21 cellular contexts compared by ENCODE assay signal in the genomic region with DNA sequence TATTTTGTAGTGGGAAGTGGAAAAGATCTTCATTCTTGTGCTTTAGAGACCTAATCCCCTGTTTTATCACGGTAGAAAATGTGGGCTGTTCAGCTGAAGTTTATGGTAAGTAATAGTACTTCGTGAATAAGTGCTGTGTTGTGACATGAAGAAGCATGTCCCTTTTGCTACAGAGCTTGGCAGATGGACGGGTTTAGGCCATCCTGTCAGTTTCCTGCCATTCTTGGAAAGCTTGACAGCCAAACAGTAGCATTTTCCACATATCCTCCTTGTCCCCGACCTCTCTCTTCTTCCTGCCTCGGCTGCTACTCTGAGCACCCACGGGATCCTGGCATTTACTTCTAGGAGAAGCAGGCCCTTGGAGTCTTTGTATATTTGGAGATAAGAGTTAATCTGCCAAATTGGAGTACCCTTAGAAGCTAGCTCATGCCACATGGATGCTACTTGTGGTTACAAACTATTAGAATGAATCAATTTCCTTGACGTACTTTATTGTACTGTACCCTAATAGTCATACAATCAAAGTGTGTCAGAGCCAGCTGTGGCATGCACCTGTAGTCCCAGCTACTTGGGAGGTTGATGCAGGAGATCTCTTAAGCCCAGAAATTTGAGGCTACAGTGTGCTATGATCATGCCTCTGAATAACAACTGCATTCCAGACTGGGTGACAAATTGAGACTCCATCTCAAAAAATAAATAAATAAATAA. TPM values are rescaled to one million over a fixed set of nuclear protein-coding genes. Genes with fewer than 3 reads are reported as not detected.
DNase-seq lines count a peak whose midpoint lies in the region; ATAC-seq, FAIRE-seq and TF ChIP-seq lines count a peak whose summit lies in the region.
"Had no signal": no experiment of that assay in that cellular context is flagged by ENCODE, and none has a peak within 500 bp of the region (broad histone marks: within the 10 kb centered on the region; RNA-seq: fewer than 3 reads in every experiment).

No MANE protein-coding gene starts in this region.

- H2BK5ac ChIP-seq in H1 (ENCODE audit: low read depth, low read length), result no peak overlapping the region

- H3K9me3 ChIP-seq in Loucy (ENCODE audit: insufficient read depth, low read depth, low read length) (no peaks in the 10 kb centered on the region), H1 (ENCODE audit: insufficient read depth in 2 of 2, low read depth in 1 of 2, low read length in 1 of 2) (no peaks in the 10 kb centered on the region), neural cell (ENCODE audit: low read length) (no peaks in the 10 kb centered on the region), smooth muscle cell (replicated peaks; ENCODE audit: low read depth) (no peaks in the 10 kb centered on the region), kidney (ENCODE audit: control insufficient read depth in 1 of 2, low read length in 2 of 2) (no peaks in the 10 kb centered on the region)
- H3K9me3 ChIP-seq: BE2C had no signal

- TF ChIP-seq POLR2A in H1 (IDR thresholded peaks at IDR 0.05; ENCODE audit: control extremely low read depth in 1 of 2, low read depth in 2 of 2, low read length in 2 of 2), result no peak

- no peak overlapping the region for H2BK120ac ChIP-seq in H1 (replicated peaks; ENCODE audit: low read depth, low read length)

- H3K14ac ChIP-seq in H1 (ENCODE audit: insufficient read length), result no peak overlapping the region

- no peak overlapping the region for H3K4me2 ChIP-seq in Loucy (ENCODE audit: low read depth, low read length, poor library complexity, severe bottlenecking)
- H3K4me2 ChIP-seq in H1 (ENCODE audit: insufficient read depth in 1 of 2, low read depth in 2 of 2, low read length in 2 of 2), result no peak overlapping the region
- no peak overlapping the region for H3K4me2 ChIP-seq in neural cell (ENCODE audit: low read length)
- no peak overlapping the region for H3K4me2 ChIP-seq in smooth muscle cell

- no peak for TF ChIP-seq EP300 in H1 (IDR thresholded peaks at IDR 0.05; ENCODE audit: borderline replicate concordance in 1 of 2, low read depth in 2 of 2, low read length in 2 of 2)
- TF ChIP-seq EP300 in neural cell (conservative IDR thresholded peaks at IDR 0.05; ENCODE audit: poor library complexity, severe bottlenecking), result peak; percentile 87

- 87% methylated on average over 7 of the region's 7 CpGs; no CpG with 5 or more reads in 1 of the 2 experiments for WGBS in H1 (ENCODE audit: extremely low coverage in 1 of 2, insufficient coverage in 1 of 2, insufficient read length in 1 of 2, insufficient replicate concordance in 2 of 2, low coverage in 1 of 2, low lambda C conversion rate in 2 of 2, missing lambda C conversion rate in 1 of 2), 2 experiments
- WGBS in smooth muscle cell (ENCODE audit: low lambda C conversion rate), result 67% methylated on average over 7 of the region's 7 CpGs

- H2AK5ac ChIP-seq in H1 (ENCODE audit: low read depth, low read length), result no peak overlapping the region

- H3K56ac ChIP-seq in H1 (replicated peaks; ENCODE audit: insufficient read length, low read depth, low read length), result no peak overlapping the region

- no peak for FAIRE-seq in H1 (lab: Jason Lieb, UNC)
- no peak for FAIRE-seq in kidney (lab: Jason Lieb, UNC)
- FAIRE-seq: A204.1, D721Med, G401.6, GM12892, GM18507 had no signal

- H3K27ac ChIP-seq in H1 (ENCODE audit: low read depth, low read length), result no peak overlapping the region
- H3K27ac ChIP-seq in neural cell (ENCODE audit: low read length), result no peak overlapping the region
- no peak overlapping the region for H3K27ac ChIP-seq in smooth muscle cell (ENCODE audit: low read depth)
- H3K27ac ChIP-seq in kidney (ENCODE audit: low read depth in 2 of 2, low read length in 2 of 2), result no peak overlapping the region
- H3K27ac ChIP-seq: HL-60 had no signal

- no peak overlapping the region for H2BK20ac ChIP-seq in H1 (ENCODE audit: low read length)

- no peak overlapping the region for H4K91ac ChIP-seq in H1 (replicated peaks; ENCODE audit: insufficient read length, low read length)

- H2BK12ac ChIP-seq in H1 (ENCODE audit: low read depth, low read length), result no peak overlapping the region

- no peak overlapping the region for H4K5ac ChIP-seq in H1 (ENCODE audit: insufficient read length, low read depth, low read length)

- H2BK15ac ChIP-seq in H1 (ENCODE audit: low read length), result no peak overlapping the region

- H3K4me3 ChIP-seq in Loucy (ENCODE audit: low read length, poor library complexity, severe bottlenecking) (no peak overlapping the region), H1 (ENCODE audit: extremely low read depth in 1 of 4, insufficient read depth in 2 of 4, low read depth in 3 of 4, low read length in 4 of 4) (no peak overlapping the region), neural cell (ENCODE audit: low read length) (no peak overlapping the region), smooth muscle cell (no peak overlapping the region), kidney (ENCODE audit: low read length in 2 of 2) (no peak overlapping the region)

- H3K9ac ChIP-seq in Loucy (ENCODE audit: low read depth, low read length, poor library complexity, severe bottlenecking) (peak overlapping the region; percentile 23), H1 (replicated peaks in 1 of 4; ENCODE audit: extremely low read depth in 1 of 4, low read depth in 3 of 4, low read length in 3 of 4) (no peak overlapping the region), neural cell (ENCODE audit: low read length) (no peak overlapping the region), smooth muscle cell (ENCODE audit: low read depth) (no peak overlapping the region), kidney (ENCODE audit: low read length in 2 of 2) (no peak overlapping the region)

- TF ChIP-seq CTCF in Loucy (conservative IDR thresholded peaks at IDR 0.05; ENCODE audit: low read length) (no peak), H1 (IDR thresholded peaks at IDR 0.05; ENCODE audit: control extremely low read depth in 1 of 3, insufficient read depth in 1 of 3, low read depth in 1 of 3, low read length in 3 of 3) (no peak), neural cell (IDR thresholded peaks at IDR 0.05; ENCODE audit: poor library complexity, severe bottlenecking) (no peak), smooth muscle cell (IDR thresholded peaks at IDR 0.05; ENCODE audit: borderline replicate concordance, insufficient read depth, poor library complexity, severe bottlenecking) (no peak), kidney (IDR thresholded peaks at IDR 0.05; ENCODE audit: borderline replicate concordance, extremely low read depth, insufficient read depth) (no peak)

- intact Hi-C loops in kidney (cut with DNase I), result no loop called here

- H3K9me2 ChIP-seq in Loucy (replicated peaks; ENCODE audit: low read depth, low read length), result no peaks in the 10 kb centered on the region
- H3K9me2 ChIP-seq in neural cell (ENCODE audit: insufficient read depth, low read length), result no peaks in the 10 kb centered on the region

- no peak overlapping the region for H3K4ac ChIP-seq in H1 (replicated peaks; ENCODE audit: insufficient read length, low read depth, low read length)

- CTCF ChIA-PET in H1 (lab: Charles Lee; ENCODE audit: partially characterized antibody), result interaction anchor here (0.5 to 1.6 kb wide), 5 partner anchors 21 to 606 kb away, joined by 3 to 6 read pairs (median 5); no protein-coding TSS in a partner anchor

- POLR2A ChIA-PET in H1 (lab: Charles Lee; ENCODE audit: partially characterized antibody), result no interaction called here

- no peak for ATAC-seq in HG03442 (IDR thresholded peaks at IDR 0.05; ENCODE audit: unreplicated experiment)

- no peak overlapping the region for H3K23ac ChIP-seq in H1 (ENCODE audit: insufficient read length)

- no peaks in the 10 kb centered on the region for H3K79me1 ChIP-seq in H1 (ENCODE audit: low read depth, low read length)

- H4K8ac ChIP-seq in H1 (ENCODE audit: extremely low read depth, insufficient read depth, low read length), result no peak overlapping the region

- H3K36me3 ChIP-seq in Loucy (ENCODE audit: insufficient read depth, low read length) (no peaks in the 10 kb centered on the region), H1 (ENCODE audit: control insufficient read depth in 2 of 4, insufficient read depth in 4 of 4, low read length in 3 of 4) (no peaks in the 10 kb centered on the region), neural cell (ENCODE audit: insufficient read depth, low read length) (no peaks in the 10 kb centered on the region), smooth muscle cell (ENCODE audit: low read depth) (no peaks in the 10 kb centered on the region), kidney (ENCODE audit: control insufficient read depth in 1 of 2, insufficient read depth in 2 of 2, low read length in 2 of 2) (no peaks in the 10 kb centered on the region)
- H3K36me3 ChIP-seq: BE2C had no signal

- H3K4me1 ChIP-seq in Loucy (ENCODE audit: insufficient read depth, low read length, poor library complexity, severe bottlenecking), result peaks cover 26% of the 10 kb centered on the region
- no peaks in the 10 kb centered on the region; a peak in 1 of 7 replicates for H3K4me1 ChIP-seq in H1 (replicated peaks in 1 of 4; ENCODE audit: control insufficient read depth in 3 of 4, insufficient read depth in 4 of 4, low read length in 3 of 4)
- no peaks in the 10 kb centered on the region for H3K4me1 ChIP-seq in smooth muscle cell (ENCODE audit: low read depth)
- no peaks in the 10 kb centered on the region for H3K4me1 ChIP-seq in kidney (ENCODE audit: control insufficient read depth in 1 of 2, insufficient read depth in 1 of 2, low read depth in 1 of 2, low read length in 2 of 2)
- H3K4me1 ChIP-seq: BE2C had no signal

- H2AFZ ChIP-seq in Loucy (ENCODE audit: low read length) (peak overlapping the region; percentile 72), H1 (ENCODE audit: low read length) (peak overlapping the region; percentile 96), neural cell (ENCODE audit: low read depth, low read length) (no peak overlapping the region), smooth muscle cell (ENCODE audit: low read depth) (peak overlapping the region; percentile 62)

- H4K20me1 ChIP-seq in Loucy (ENCODE audit: insufficient read depth, low read length, poor library complexity, severe bottlenecking), result no peaks in the 10 kb centered on the region
- H4K20me1 ChIP-seq in H1 (replicated peaks in 1 of 2; ENCODE audit: control insufficient read depth in 1 of 2, insufficient read depth in 2 of 2, low read length in 2 of 2), result no peaks in the 10 kb centered on the region
- H4K20me1 ChIP-seq in neural cell (ENCODE audit: insufficient read depth), result no peaks in the 10 kb centered on the region
- no peaks in the 10 kb centered on the region for H4K20me1 ChIP-seq in smooth muscle cell (ENCODE audit: low read depth)

- H3K27me3 ChIP-seq in Loucy (ENCODE audit: insufficient read depth, low read length, poor library complexity, severe bottlenecking) (no peaks in the 10 kb centered on the region), H1 (replicated peaks in 1 of 4; ENCODE audit: control insufficient read depth in 3 of 4, extremely low read depth in 1 of 4, insufficient read depth in 3 of 4, low read length in 3 of 4) (no peaks in the 10 kb centered on the region), neural cell (ENCODE audit: insufficient read depth, low read depth, low read length) (no peaks in the 10 kb centered on the region), smooth muscle cell (ENCODE audit: low read depth) (no peaks in the 10 kb centered on the region)
- H3K27me3 ChIP-seq: BE2C had no signal

- TF ChIP-seq RAD21 in H1 (IDR thresholded peaks at IDR 0.05 in 1 of 2, conservative IDR thresholded peaks at IDR 0.05 in 1 of 2; ENCODE audit: low read depth in 2 of 2, low read length in 2 of 2) (no peak), neural cell (conservative IDR thresholded peaks at IDR 0.05) (no peak)

- H3K23me2 ChIP-seq in H1 (ENCODE audit: low read depth, low read length), result no peaks in the 10 kb centered on the region

- DNase-seq in H1 (ENCODE audit: low read depth in 1 of 2, low spot score in 2 of 2), result no peak
- no peak for DNase-seq in smooth muscle cell (lab: John Stamatoyannopoulos, UW; ENCODE audit: unreplicated experiment)
- no peak for DNase-seq in kidney
- no peak for DNase-seq in KG1 (lab: John Stamatoyannopoulos, UW)
- DNase-seq: ACHN; BE2C; C1 segment of cervical spinal cord; CD4-positive, CD25-positive, alpha-beta regulatory T cell; CD8-positive, alpha-beta memory T cell; COR-L47; HCEC 1CT had no signal

- H3K79me2 ChIP-seq in Loucy (ENCODE audit: insufficient read depth, low read length) (no peaks in the 10 kb centered on the region), H1 (ENCODE audit: control insufficient read depth in 1 of 2, insufficient read depth in 2 of 2, low read length in 2 of 2) (no peaks in the 10 kb centered on the region), neural cell (replicated peaks; ENCODE audit: insufficient read depth, low read length) (no peaks in the 10 kb centered on the region), smooth muscle cell (ENCODE audit: low read depth) (no peaks in the 10 kb centered on the region)

- no peaks in the 10 kb centered on the region for H3F3A ChIP-seq in Loucy (ENCODE audit: low read depth)
- H3F3A ChIP-seq in neural cell (ENCODE audit: insufficient read depth, low read length, poor library complexity, severe bottlenecking), result no peaks in the 10 kb centered on the region
- H3F3A ChIP-seq in smooth muscle cell (ENCODE audit: low read depth), result peaks cover 17% of the 10 kb centered on the region

- no peak overlapping the region for H3K18ac ChIP-seq in H1 (ENCODE audit: extremely low read depth, low read length)

RNA-seq across cellular contexts. Expression of gene PNLIPRP3, which starts 39.2 kb away (rescaled TPM):
- not detected in 2 replicates for total RNA-seq in H1 (2021; fragmentation: NEBNext Ultra II Directional; extraction: Animal tissue kit (Norgen Biotek cat#: 25700))
- polyA plus RNA-seq in H1 (2011; rRNA removed), result not detected in 2 replicates
- not detected for polyA plus RNA-seq in H1 (2011; cell fraction: cytosol; rRNA removed)
- polyA plus RNA-seq in H1 (2011; cell fraction: nucleus; rRNA removed), result not detected
- not detected in 4 replicates for polyA plus RNA-seq in H1 (2012, experiment 1 of 2)
- polyA plus RNA-seq in H1 (2012, experiment 2 of 2), result not detected
- polyA plus RNA-seq in H1 (2013, experiment 1 of 2), result not detected
- not detected for polyA plus RNA-seq in H1 (2013, experiment 2 of 2)
- polyA minus RNA-seq in H1 (2011; rRNA and poly(A)+ RNA removed), result not detected in 2 replicates
- not detected for polyA minus RNA-seq in H1 (2011; cell fraction: cytosol; rRNA and poly(A)+ RNA removed)
- polyA minus RNA-seq in H1 (2011; cell fraction: nucleus; rRNA and poly(A)+ RNA removed), result not detected
- polyA plus RNA-seq in neural cell, result not detected in 2 replicates
- not detected in 2 replicates for polyA minus RNA-seq in neural cell
- 0.31 TPM in 2 replicates for total RNA-seq in smooth muscle cell
- polyA plus RNA-seq in smooth muscle cell, result not detected in 2 replicates
- total RNA-seq in kidney, result not detected
- polyA plus RNA-seq in kidney (ENCODE audit: insufficient read depth, low read depth, low replicate concordance), result not detected
- total RNA-seq: CD4-positive, CD25-positive, alpha-beta regulatory T cell; CD8-positive, alpha-beta memory T cell; H4 had no signal
- polyA plus RNA-seq: CD4-positive, CD25-positive, alpha-beta regulatory T cell; CD8-positive, alpha-beta memory T cell had no signal
